14 cellular contexts compared by ENCODE assay signal in genomic region chr15:23362622-23363021, GRCh38. TPM values are rescaled to one million over a fixed set of nuclear protein-coding genes. Genes with fewer than 3 reads are reported as not detected.
A peak's percentile ranks its signal among the peaks of the same experiment; 100 is the strongest.
DNase-seq lines count a peak whose midpoint lies in the region; TF ChIP-seq lines count a peak whose summit lies in the region.
"Not testable (repeated sequence)": the region's sequence is repeated elsewhere in the genome, so short reads cannot be mapped to it uniquely, and the experiment has no call there.
"Had no signal": no experiment of that assay in that cellular context is flagged by ENCODE, and none has a peak within 500 bp of the region (broad histone marks: within the 10 kb centered on the region; RNA-seq: fewer than 3 reads in every experiment).

No MANE protein-coding gene starts in this region.

- not testable (repeated sequence) for H3K27ac ChIP-seq in H9 (ENCODE audit: insufficient read length, low read depth, low read length); MM.1S (ENCODE audit: low read length); WERI-Rb-1; endodermal cell (ENCODE audit: low read depth, low read length); left ventricle myocardium inferior (replicated peaks); neural progenitor cell

- not testable (repeated sequence) for H3K27me3 Mint-ChIP-seq in H9 (ENCODE audit: low read depth); endodermal cell (ENCODE audit: insufficient read depth); neural progenitor cell (ENCODE audit: insufficient read depth, low read depth)

- H3K79me1 ChIP-seq in H9 (ENCODE audit: insufficient read depth, low read depth, low read length, poor library complexity, severe bottlenecking): not testable (repeated sequence)

- H3K4me1 ChIP-seq in H9 (ENCODE audit: insufficient read depth, low read length); MM.1S (ENCODE audit: low read length); endodermal cell (ENCODE audit: control insufficient read depth, insufficient read depth, low read length); left ventricle myocardium inferior; neural progenitor cell: not testable (repeated sequence)

- intact Hi-C loops in left ventricle myocardium inferior (cut with micrococcal nuclease): not testable (repeated sequence)

- H2AK5ac ChIP-seq in H9 (ENCODE audit: insufficient read length, low read length): not testable (repeated sequence)

- not testable (repeated sequence) for H2BK15ac ChIP-seq in H9 (ENCODE audit: low read depth, low read length)

- H3K56ac ChIP-seq in H9 (ENCODE audit: insufficient read length, low read depth, low read length): not testable (repeated sequence)

- H4K20me1 ChIP-seq in H9 (ENCODE audit: control insufficient read depth, insufficient read depth, insufficient read length); MM.1S (ENCODE audit: insufficient read depth, low read length); neural progenitor cell (ENCODE audit: low read depth): not testable (repeated sequence)

- H2AFZ ChIP-seq in H9 (ENCODE audit: low read length); MM.1S (ENCODE audit: low read length); neural progenitor cell (replicated peaks): not testable (repeated sequence)

- not testable (repeated sequence) for H3K79me2 ChIP-seq in H9 (ENCODE audit: insufficient read depth, low read length); MM.1S (ENCODE audit: low read length); neural progenitor cell (ENCODE audit: low read depth)

- H2BK12ac ChIP-seq in H9 (ENCODE audit: insufficient read length, low read depth, low read length): not testable (repeated sequence)

- not testable (repeated sequence) for H4K8ac ChIP-seq in H9 (replicated peaks; ENCODE audit: insufficient read length, low read depth, low read length)

- H3K27me3 ChIP-seq in H9 (ENCODE audit: insufficient read depth, low read length); MM.1S (replicated peaks; ENCODE audit: insufficient read depth, low read length); WERI-Rb-1 (ENCODE audit: insufficient read depth, low read depth, severe bottlenecking); endodermal cell (ENCODE audit: control insufficient read depth, insufficient read depth, low read length, poor library complexity, severe bottlenecking); left ventricle myocardium inferior (ENCODE audit: low read depth); neural progenitor cell: not testable (repeated sequence)

- not testable (repeated sequence) for H3K23ac ChIP-seq in H9 (ENCODE audit: insufficient read length, low read depth, low read length)

- not testable (repeated sequence) for H3K4me1 Mint-ChIP-seq in H9, endodermal cell, neural progenitor cell

- not testable (repeated sequence) for H3K36me3 ChIP-seq in MM.1S (replicated peaks; ENCODE audit: insufficient read depth, low read length); WERI-Rb-1; endodermal cell (ENCODE audit: control insufficient read depth, insufficient read depth, low read length); left ventricle myocardium inferior; neural progenitor cell

- peak; percentile 30; the same call in 2 of the 3 replicates for TF ChIP-seq CTCF in H9 (conservative IDR thresholded peaks at IDR 0.05)
- peak; percentile 12; the same call in 1 of the 2 replicates for TF ChIP-seq CTCF in MM.1S (IDR thresholded peaks at IDR 0.05; ENCODE audit: low read length)
- 0 out of 2 replicates have a peak, but pooled peaks have one; percentile 5 for TF ChIP-seq CTCF in WERI-Rb-1 (IDR thresholded peaks at IDR 0.05; ENCODE audit: low read depth, low read length)
- TF ChIP-seq CTCF in endodermal cell (conservative IDR thresholded peaks at IDR 0.05): peak; percentile 42
- peak; percentile 9 for TF ChIP-seq CTCF in left ventricle myocardium inferior (IDR thresholded peaks at IDR 0.05; ENCODE audit: borderline replicate concordance)
- peak; percentile 4 for TF ChIP-seq CTCF in neural progenitor cell (IDR thresholded peaks at IDR 0.05)

- not testable (repeated sequence) for H3K4me3 Mint-ChIP-seq in H9, endodermal cell, neural progenitor cell

- H2BK5ac ChIP-seq in H9 (ENCODE audit: insufficient read length, low read length): not testable (repeated sequence)

- H3K36me3 Mint-ChIP-seq in H9 (ENCODE audit: insufficient read depth in 1 of 3, low read depth in 3 of 3); endodermal cell (ENCODE audit: low read depth); neural progenitor cell: not testable (repeated sequence)

- not testable (repeated sequence) for H3K4ac ChIP-seq in H9 (ENCODE audit: low read depth, low read length)

- H3K9ac ChIP-seq in H9 (ENCODE audit: extremely low read depth, insufficient read length, low read length); MM.1S (ENCODE audit: low read length); endodermal cell (ENCODE audit: extremely low read depth, low read length, poor library complexity, severe bottlenecking); neural progenitor cell: not testable (repeated sequence)

- H3K4me3 ChIP-seq in MM.1S (ENCODE audit: low read length); WERI-Rb-1 (ENCODE audit: low read depth, low read length); endodermal cell (ENCODE audit: low read length); left ventricle myocardium inferior; neural progenitor cell: not testable (repeated sequence)

- not testable (repeated sequence) for H3K9me3 Mint-ChIP-seq in H9, endodermal cell, neural progenitor cell

- H2BK20ac ChIP-seq in H9 (ENCODE audit: low read depth, low read length, poor library complexity, severe bottlenecking): not testable (repeated sequence)

- H4K5ac ChIP-seq in H9 (ENCODE audit: insufficient read length, low read depth, low read length): not testable (repeated sequence)

- not testable (repeated sequence) for H3K18ac ChIP-seq in H9 (ENCODE audit: insufficient read length, low read depth, low read length)

- not testable (repeated sequence) for H3K4me2 ChIP-seq in H9 (ENCODE audit: insufficient read depth, insufficient read length, low read length); MM.1S (ENCODE audit: low read depth, low read length); neural progenitor cell

- not testable (repeated sequence) for H3T11ph ChIP-seq in H9 (ENCODE audit: low read length)

- H3K14ac ChIP-seq in H9 (ENCODE audit: insufficient read depth, low read length): not testable (repeated sequence)

- H3F3A ChIP-seq in MM.1S (ENCODE audit: insufficient read depth, low read length); neural progenitor cell (ENCODE audit: low read depth): not testable (repeated sequence)

- H3K23me2 ChIP-seq in H9 (ENCODE audit: insufficient read length, low read depth, low read length, poor library complexity, severe bottlenecking): not testable (repeated sequence)

- WGBS in H9 (ENCODE audit: extremely low coverage, insufficient read length, low lambda C conversion rate): no CpG with 5 or more reads among the region's 5 CpGs
- 71% methylated on average over 2 of the region's 5 CpGs; no CpG with 5 or more reads in 1 of the 2 experiments for WGBS in endodermal cell (ENCODE audit: insufficient coverage in 1 of 2, insufficient read length in 1 of 2), 2 experiments

- not testable (repeated sequence) for H4K91ac ChIP-seq in H9 (ENCODE audit: insufficient read length, low read depth, low read length)

- H3K27ac Mint-ChIP-seq in H9, endodermal cell, neural progenitor cell: not testable (repeated sequence)

- DNase-seq in H9; MM.1S; endodermal cell; left ventricle myocardium inferior; neural progenitor cell (ENCODE audit: low spot score): not testable (repeated sequence)
- peak; percentile 22 for DNase-seq in WERI-Rb-1

- not testable (repeated sequence) for H3K9me3 ChIP-seq in H9 (ENCODE audit: control insufficient read depth, low read depth, low read length); MM.1S (replicated peaks; ENCODE audit: insufficient read depth, low read length); WERI-Rb-1 (ENCODE audit: severe bottlenecking); endodermal cell (ENCODE audit: control insufficient read depth, low read length); left ventricle myocardium inferior (replicated peaks); neural progenitor cell (ENCODE audit: low read depth)

- H3K9me2 ChIP-seq in MM.1S (replicated peaks; ENCODE audit: insufficient read depth, low read length): not testable (repeated sequence)

- H2BK120ac ChIP-seq in H9 (ENCODE audit: low read depth, low read length, poor library complexity, severe bottlenecking): not testable (repeated sequence)

RNA-seq across cellular contexts. Expression of gene GOLGA8S, which starts 8.1 kb away (rescaled TPM):
- total RNA-seq in H9 (2021): 0.07 TPM in 2 replicates
- under 1 TPM in 1 of 2 donors, not detected in 1; 0.07 TPM for total RNA-seq in endodermal cell
- polyA plus RNA-seq in endodermal cell (2013, experiment 1 of 2): not detected
- polyA plus RNA-seq in endodermal cell (2013, experiment 2 of 2): not detected
- 0.33 TPM for total RNA-seq in left ventricle myocardium inferior
- total RNA-seq in neural progenitor cell (ENCODE audit: low replicate concordance): not detected in 2 replicates
- total RNA-seq: A172, A673, GM12878, H7 had no signal
- polyA plus RNA-seq: CD4-positive, alpha-beta memory T cell; GM23248 had no signal

RNA-seq across cellular contexts. Expression of gene GOLGA6L26, which starts 28.6 kb away (rescaled TPM):
- total RNA-seq in H9 (2021): not detected in 2 replicates
- not detected for total RNA-seq in endodermal cell
- not detected for polyA plus RNA-seq in endodermal cell (2013, experiment 1 of 2)
- polyA plus RNA-seq in endodermal cell (2013, experiment 2 of 2): not detected
- not detected for total RNA-seq in left ventricle myocardium inferior
- total RNA-seq in neural progenitor cell (ENCODE audit: low replicate concordance): not detected in 2 replicates
- total RNA-seq: A172; A673; CD4-positive, alpha-beta memory T cell; GM12878; GM23248; H1; H7 had no signal
- polyA plus RNA-seq: BJ; CD4-positive, alpha-beta memory T cell; GM12878; GM23248; H1 had no signal
